ENCODE assay signal across 8 cellular contexts in genomic region chr14:69610020-69610858, GRCh38.
DNase-seq lines count a peak whose midpoint lies in the region; ATAC-seq and TF ChIP-seq lines count a peak whose summit lies in the region.

No MANE protein-coding gene starts in this region.

- H3K9me3 ChIP-seq in BLaER1 (no peaks in the 10 kb centered on the region), MM.1S (replicated peaks; ENCODE audit: insufficient read depth, low read length) (no peaks in the 10 kb centered on the region), duodenal mucosa (ENCODE audit: control insufficient read depth in 1 of 2, low read length in 2 of 2) (no peaks in the 10 kb centered on the region)

- H3K4me2 ChIP-seq in BLaER1: peak overlapping the region; percentile 84
- H3K4me2 ChIP-seq in MM.1S (ENCODE audit: low read depth, low read length): peak overlapping the region; percentile 67

- ATAC-seq in GM19397 (IDR thresholded peaks at IDR 0.05; ENCODE audit: unreplicated experiment) (no peak), GM21367 (IDR thresholded peaks at IDR 0.05; ENCODE audit: unreplicated experiment) (no peak)

- peaks cover 60% of the 10 kb centered on the region for H3K4me1 Mint-ChIP-seq in nephron

- peaks cover 32% of the 10 kb centered on the region for H3K79me2 ChIP-seq in MM.1S (ENCODE audit: low read length)

- H3K27me3 ChIP-seq in BLaER1 (no peaks in the 10 kb centered on the region), MM.1S (replicated peaks; ENCODE audit: insufficient read depth, low read length) (no peaks in the 10 kb centered on the region), duodenal mucosa (ENCODE audit: control insufficient read depth in 1 of 2, insufficient read depth in 2 of 2, low read length in 2 of 2) (no peaks in the 10 kb centered on the region)

- H3K36me3 Mint-ChIP-seq in nephron (ENCODE audit: low read depth): no peaks in the 10 kb centered on the region

- TF ChIP-seq CTCF in MM.1S (IDR thresholded peaks at IDR 0.05; ENCODE audit: low read length): no peak
- no peak for TF ChIP-seq CTCF in nephron (IDR thresholded peaks at IDR 0.05; ENCODE audit: unreplicated experiment in 3 of 3)

- H3K27ac Mint-ChIP-seq in nephron: peak overlapping the region; percentile 89 to 97 (median 92)

- peaks cover 16% of the 10 kb centered on the region; the same call in 1 of the 2 replicates for H3F3A ChIP-seq in MM.1S (ENCODE audit: insufficient read depth, low read length)

- peak overlapping the region; percentile 67 for H3K27ac ChIP-seq in BLaER1
- H3K27ac ChIP-seq in MM.1S (ENCODE audit: low read length): peak overlapping the region; percentile 45
- no peak overlapping the region for H3K27ac ChIP-seq in duodenal mucosa (ENCODE audit: low read depth, low read length)

- H3K4me3 Mint-ChIP-seq in nephron: peak overlapping the region; percentile 89 to 95 (median 92)

- no peaks in the 10 kb centered on the region for H3K9me3 Mint-ChIP-seq in nephron

- DNase-seq in MM.1S: no peak
- no peak for DNase-seq in NCI-H2171 treated with DMSO at 0.1 percent for 48 hours (lab: John Stamatoyannopoulos, UW)
- no peak for DNase-seq in stimulated activated CD4-positive, alpha-beta T cell treated with anti-CD3 and anti-CD28 coated beads, Interleukin-15, amount 100 ng/mL, for 24 hours

- H3K9ac ChIP-seq in BLaER1 (peak overlapping the region; percentile 65), MM.1S (ENCODE audit: low read length) (peak overlapping the region; percentile 59), duodenal mucosa (ENCODE audit: low read depth in 1 of 2, low read length in 2 of 2) (peak overlapping the region; percentile 59 to 69)

- H3K9me2 ChIP-seq in MM.1S (replicated peaks; ENCODE audit: insufficient read depth, low read length): no peaks in the 10 kb centered on the region

- peak overlapping the region; percentile 64 for H3K4me3 ChIP-seq in BLaER1
- H3K4me3 ChIP-seq in MM.1S (ENCODE audit: low read length): peak overlapping the region; percentile 59
- H3K4me3 ChIP-seq in duodenal mucosa (ENCODE audit: low read depth in 1 of 2, low read length in 2 of 2): peak overlapping the region; percentile 70 to 72

- H3K36me3 ChIP-seq in BLaER1: no peaks in the 10 kb centered on the region
- no peaks in the 10 kb centered on the region for H3K36me3 ChIP-seq in MM.1S (replicated peaks; ENCODE audit: insufficient read depth, low read length)
- no peaks in the 10 kb centered on the region for H3K36me3 ChIP-seq in duodenal mucosa (ENCODE audit: control insufficient read depth in 1 of 2, insufficient read depth in 2 of 2, low read length in 2 of 2)

- peaks cover 30% of the 10 kb centered on the region for H4K20me1 ChIP-seq in BLaER1
- H4K20me1 ChIP-seq in MM.1S (ENCODE audit: insufficient read depth, low read length): no peaks in the 10 kb centered on the region

- peaks cover 45% of the 10 kb centered on the region for H3K4me1 ChIP-seq in BLaER1
- peaks cover 15% of the 10 kb centered on the region; the same call in 1 of the 2 replicates for H3K4me1 ChIP-seq in MM.1S (ENCODE audit: low read length)
- H3K4me1 ChIP-seq in duodenal mucosa (ENCODE audit: control insufficient read depth in 1 of 2, insufficient read depth in 2 of 2, low read length in 2 of 2): peaks cover 53 to 54% of the 10 kb centered on the region in 2 donors

- peak overlapping the region; percentile 87 for H2AFZ ChIP-seq in MM.1S (ENCODE audit: low read length)

- H3K27me3 Mint-ChIP-seq in nephron (ENCODE audit: low read depth): no peaks in the 10 kb centered on the region
